In the genomic region with DNA sequence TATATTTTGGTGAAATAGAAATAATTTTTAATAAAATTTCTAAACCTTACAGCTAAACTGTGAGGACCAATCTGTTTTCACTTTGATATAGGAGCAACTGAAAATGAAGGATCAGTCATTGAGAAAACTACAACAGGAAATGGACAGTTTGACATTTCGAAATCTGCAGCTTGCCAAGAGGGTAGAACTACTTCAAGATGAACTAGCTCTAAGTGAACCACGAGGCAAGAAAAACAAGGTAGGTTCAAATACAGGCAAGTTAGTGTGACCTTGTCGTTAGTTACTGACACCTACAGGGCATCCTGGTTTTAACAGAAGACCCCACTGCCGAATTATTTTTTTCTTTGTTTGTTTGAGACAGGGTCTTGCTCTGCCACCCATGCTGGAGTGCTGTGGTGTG, we compare ENCODE assay signal across 21 cellular contexts. TPM values are rescaled to one million over a fixed set of nuclear protein-coding genes. Genes with fewer than 3 reads are reported as not detected.
A peak's percentile ranks its signal among the peaks of the same experiment; 100 is the strongest.
DNase-seq lines count a peak whose midpoint lies in the region; ATAC-seq and TF ChIP-seq lines count a peak whose summit lies in the region.
"Had no signal": no experiment of that assay in that cellular context is flagged by ENCODE, and none has a peak within 500 bp of the region (broad histone marks: within the 10 kb centered on the region; RNA-seq: fewer than 3 reads in every experiment).

No MANE protein-coding gene starts in this region.

- H3K4me3 Mint-ChIP-seq in activated CD8-positive, alpha-beta memory T cell treated with anti-CD3 and anti-CD28 coated beads, Interleukin-2, amount 10 ng/mL, durations not matched to agents 7 days and 5 days = no peak overlapping the region
- H3K4me3 Mint-ChIP-seq: CD4-positive, alpha-beta T cell had no signal

- TF ChIP-seq POLR2A in NB4 (IDR thresholded peaks at IDR 0.05; ENCODE audit: extremely low read depth, insufficient read length) = no peak

- no peak overlapping the region for H3K4me3 ChIP-seq in NB4 (ENCODE audit: low read depth, low read length)
- H3K4me3 ChIP-seq in cardiac fibroblast (replicated peaks in 1 of 2; ENCODE audit: low read depth in 2 of 2, low read length in 2 of 2) = no peak overlapping the region
- H3K4me3 ChIP-seq: gastrocnemius medialis, uterus had no signal

- H3K9me3 Mint-ChIP-seq in activated CD8-positive, alpha-beta memory T cell treated with anti-CD3 and anti-CD28 coated beads, Interleukin-2, amount 10 ng/mL, durations not matched to agents 7 days and 5 days (ENCODE audit: low read depth) = no peaks in the 10 kb centered on the region
- H3K9me3 Mint-ChIP-seq: CD4-positive, alpha-beta T cell had no signal

- H3K27me3 Mint-ChIP-seq in activated CD8-positive, alpha-beta memory T cell treated with anti-CD3 and anti-CD28 coated beads, Interleukin-2, amount 10 ng/mL, durations not matched to agents 7 days and 5 days = no peaks in the 10 kb centered on the region
- H3K27me3 Mint-ChIP-seq: CD4-positive, alpha-beta T cell had no signal

- ATAC-seq in activated CD8-positive, alpha-beta memory T cell treated with anti-CD3 and anti-CD28 coated beads, Interleukin-2, amount 10 ng/mL, durations not matched to agents 7 days and 5 days = peak; percentile 33
- no peak for ATAC-seq in HG02938 (IDR thresholded peaks at IDR 0.05; ENCODE audit: unreplicated experiment)
- ATAC-seq: gastrocnemius medialis, HCT116, left colon, right cardiac atrium had no signal

- CTCF ChIA-PET in activated CD8-positive, alpha-beta memory T cell treated with anti-CD3 and anti-CD28 coated beads, Interleukin-2, amount 10 ng/mL, durations not matched to agents 7 days and 5 days (lab: Charles Lee) = interaction anchor here (1.3 kb wide), 1 partner anchor 12 kb away, joined by 3 read pairs; no protein-coding TSS in a partner anchor

- H3K27ac Mint-ChIP-seq in activated CD8-positive, alpha-beta memory T cell treated with anti-CD3 and anti-CD28 coated beads, Interleukin-2, amount 10 ng/mL, durations not matched to agents 7 days and 5 days = no peak overlapping the region
- H3K27ac Mint-ChIP-seq: CD4-positive, alpha-beta T cell had no signal

- TF ChIP-seq CTCF in NB4 (IDR thresholded peaks at IDR 0.05; ENCODE audit: low read depth, low read length) = no peak
- TF ChIP-seq CTCF in cardiac fibroblast (IDR thresholded peaks at IDR 0.05; ENCODE audit: low read depth, low read length) = no peak

- H3K4me1 Mint-ChIP-seq in activated CD8-positive, alpha-beta memory T cell treated with anti-CD3 and anti-CD28 coated beads, Interleukin-2, amount 10 ng/mL, durations not matched to agents 7 days and 5 days = peaks cover 40% of the 10 kb centered on the region

- peaks cover 61% of the 10 kb centered on the region for H3K36me3 Mint-ChIP-seq in activated CD8-positive, alpha-beta memory T cell treated with anti-CD3 and anti-CD28 coated beads, Interleukin-2, amount 10 ng/mL, durations not matched to agents 7 days and 5 days

- no peak for DNase-seq in activated CD8-positive, alpha-beta memory T cell treated with anti-CD3 and anti-CD28 coated beads, Interleukin-2, amount 10 ng/mL, durations not matched to agents 7 days and 5 days
- DNase-seq in activated CD8-positive, alpha-beta memory T cell treated with anti-CD3 and anti-CD28 coated beads for 24 hours = no peak
- DNase-seq in NB4 (ENCODE audit: low read depth) (peak; percentile 89), cardiac fibroblast (ENCODE audit: low read depth in 2 of 2) (peak; percentile 46 to 54), renal cortical epithelial cell (ENCODE audit: low read depth) (peak; percentile 45)
- DNase-seq in stimulated activated CD4-positive, alpha-beta T cell treated with anti-CD3 and anti-CD28 coated beads, Interleukin-15, amount 100 ng/mL, for 24 hours = no peak
- no peak for DNase-seq in NK-92 treated with Interleukin-12 subunit alpha and Interleukin-12 subunit beta, amount 100 ng/mL, for 24 hours (lab: John Stamatoyannopoulos, UW)
- DNase-seq: amniotic stem cell; CD4-positive, alpha-beta T cell; cerebellar nuclear complex; DMS53; gastrocnemius medialis; left colon; MM.1S; occipital lobe; right cardiac atrium; stimulated activated CD4-positive, alpha-beta T cell treated with anti-CD3 and anti-CD28 coated beads, Interleukin-1b, Interleukin-23, amount 100 ng/mL, for 48 hours; uterus; WERI-Rb-1 had no signal

RNA-seq across cellular contexts. Expression of gene PPP1R21, which starts 13.9 kb away (rescaled TPM):
- 10 to 100 TPM; 49.9 to 56.6 TPM for total RNA-seq in activated CD8-positive, alpha-beta memory T cell treated with anti-CD3 and anti-CD28 coated beads, Interleukin-2, amount 10 ng/mL, durations not matched to agents 7 days and 5 days
- total RNA-seq in renal cortical epithelial cell = 24.0 and 49.9 TPM in 2 replicates

Comparison
In these comparisons a context has a peak if more than half of its experiments do, and no peak if none do; other contexts are left out.
1. DNase-seq: peak in NB4 (single experiment), cardiac fibroblast (2 of 2) and renal cortical epithelial cell (single experiment); none in activated CD8-positive, alpha-beta memory T cell treated with anti-CD3 and anti-CD28 coated beads, Interleukin-2, amount 10 ng/mL, durations not matched to agents 7 days and 5 days (single experiment), activated CD8-positive, alpha-beta memory T cell treated with anti-CD3 and anti-CD28 coated beads for 24 hours (single experiment), stimulated activated CD4-positive, alpha-beta T cell treated with anti-CD3 and anti-CD28 coated beads, Interleukin-15, amount 100 ng/mL, for 24 hours (single experiment) and NK-92 treated with Interleukin-12 subunit alpha and Interleukin-12 subunit beta, amount 100 ng/mL, for 24 hours (single experiment).